ENCODE assay signal across 1 cellular context in the genomic region with DNA sequence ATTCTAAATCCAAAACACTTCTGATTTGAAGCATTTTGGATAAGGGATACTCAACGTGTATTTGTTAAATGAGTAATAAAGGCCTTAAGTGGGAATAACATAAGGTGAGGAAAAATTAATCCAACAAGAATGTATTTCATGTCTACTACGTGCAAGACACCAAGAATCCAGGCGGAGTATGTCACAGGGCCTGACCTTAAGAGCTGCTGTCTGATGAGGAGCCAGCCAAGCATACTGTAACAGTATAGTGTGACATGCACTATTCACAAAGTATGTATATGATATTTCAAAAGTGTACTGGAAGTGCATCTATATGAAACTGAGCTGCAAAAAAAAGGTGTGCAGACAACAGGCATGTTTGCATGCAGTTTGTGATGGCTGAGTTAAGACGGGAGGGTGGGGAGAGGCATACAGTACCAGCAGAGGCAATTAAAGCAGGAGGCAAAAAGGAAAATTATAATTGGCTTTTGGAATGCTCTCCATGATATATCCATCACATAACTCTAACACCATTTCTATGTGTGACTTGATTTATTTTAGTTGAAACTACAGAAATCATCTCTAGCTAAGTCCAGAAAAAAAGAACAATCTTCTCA.
TF ChIP-seq lines count a peak whose summit lies in the region.

No MANE protein-coding gene starts in this region.

TF ChIP-seq in A549, 52 proteins besides CTCF, POLR2A, EP300 and RAD21 (continued from another document):
- TF ChIP-seq CHD4 (IDR thresholded peaks at IDR 0.05; ENCODE audit: borderline replicate concordance) (no peak), JUN (IDR thresholded peaks at IDR 0.05) (no peak), FOSL2 (IDR thresholded peaks at IDR 0.05) (no peak), FOSL2 (CRISPR knock-in tag; IDR thresholded peaks at IDR 0.05) (no peak), HOXB13 (CRISPR knock-in tag; IDR thresholded peaks at IDR 0.05; ENCODE audit: low read depth) (no peak), GATA3 (IDR thresholded peaks at IDR 0.05; ENCODE audit: borderline replicate concordance) (no peak), KDM5A (IDR thresholded peaks at IDR 0.05) (no peak), CBX8 (IDR thresholded peaks at IDR 0.05) (no peak), MAFK (IDR thresholded peaks at IDR 0.05; ENCODE audit: partially characterized antibody) (no peak), POLR2AphosphoS2 (conservative IDR thresholded peaks at IDR 0.05; ENCODE audit: low read length) (no peak), ESRRA (IDR thresholded peaks at IDR 0.05; ENCODE audit: borderline replicate concordance, low read length) (no peak), FOXS1 (CRISPR knock-in tag; IDR thresholded peaks at IDR 0.05) (no peak), EHF (CRISPR knock-in tag; IDR thresholded peaks at IDR 0.05) (no peak), CEBPB (IDR thresholded peaks at IDR 0.05) (no peak)
- TF ChIP-seq, protein P1, sequence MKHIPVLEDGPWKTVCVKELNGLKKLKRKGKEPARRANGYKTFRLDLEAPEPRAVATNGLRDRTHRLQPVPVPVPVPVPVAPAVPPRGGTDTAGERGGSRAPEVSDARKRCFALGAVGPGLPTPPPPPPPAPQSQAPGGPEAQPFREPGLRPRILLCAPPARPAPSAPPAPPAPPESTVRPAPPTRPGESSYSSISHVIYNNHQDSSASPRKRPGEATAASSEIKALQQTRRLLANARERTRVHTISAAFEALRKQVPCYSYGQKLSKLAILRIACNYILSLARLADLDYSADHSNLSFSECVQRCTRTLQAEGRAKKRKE (CRISPR knock-in tag; IDR thresholded peaks at IDR 0.05; ENCODE audit: low read depth) = no peak
- TF ChIP-seq, protein P2, sequence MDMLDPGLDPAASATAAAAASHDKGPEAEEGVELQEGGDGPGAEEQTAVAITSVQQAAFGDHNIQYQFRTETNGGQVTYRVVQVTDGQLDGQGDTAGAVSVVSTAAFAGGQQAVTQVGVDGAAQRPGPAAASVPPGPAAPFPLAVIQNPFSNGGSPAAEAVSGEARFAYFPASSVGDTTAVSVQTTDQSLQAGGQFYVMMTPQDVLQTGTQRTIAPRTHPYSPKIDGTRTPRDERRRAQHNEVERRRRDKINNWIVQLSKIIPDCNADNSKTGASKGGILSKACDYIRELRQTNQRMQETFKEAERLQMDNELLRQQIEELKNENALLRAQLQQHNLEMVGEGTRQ (IDR thresholded peaks at IDR 0.05) = no peak
